1 cellular context compared by ENCODE assay signal in genomic region chr10:117750616-117751015, GRCh38.
TF ChIP-seq lines count a peak whose summit lies in the region.

No MANE protein-coding gene starts in this region.

TF ChIP-seq in K562, 482 proteins besides CTCF, POLR2A, EP300 and RAD21 (continued from another document):
- TF ChIP-seq PREB (CRISPR knock-in tag; IDR thresholded peaks at IDR 0.05) = no peak
- peak; percentile 18; the same call in 1 of the 2 replicates for TF ChIP-seq NFIC (IDR thresholded peaks at IDR 0.05)
- TF ChIP-seq KAT8 (IDR thresholded peaks at IDR 0.05; ENCODE audit: low read depth) = no peak
- TF ChIP-seq DEAF1 (CRISPR knock-in tag; IDR thresholded peaks at IDR 0.05) = no peak
TF ChIP-seq in K562: peak in this region for 1.
